ENCODE assay signal across 1 cellular context in genomic region chr13:100542546-100543156, GRCh38.
TF ChIP-seq lines count a peak whose summit lies in the region.

No MANE protein-coding gene starts in this region.

TF ChIP-seq in GM23338, 12 proteins besides CTCF, POLR2A, EP300 and RAD21 (continued from another document):
- TF ChIP-seq, protein P1, sequence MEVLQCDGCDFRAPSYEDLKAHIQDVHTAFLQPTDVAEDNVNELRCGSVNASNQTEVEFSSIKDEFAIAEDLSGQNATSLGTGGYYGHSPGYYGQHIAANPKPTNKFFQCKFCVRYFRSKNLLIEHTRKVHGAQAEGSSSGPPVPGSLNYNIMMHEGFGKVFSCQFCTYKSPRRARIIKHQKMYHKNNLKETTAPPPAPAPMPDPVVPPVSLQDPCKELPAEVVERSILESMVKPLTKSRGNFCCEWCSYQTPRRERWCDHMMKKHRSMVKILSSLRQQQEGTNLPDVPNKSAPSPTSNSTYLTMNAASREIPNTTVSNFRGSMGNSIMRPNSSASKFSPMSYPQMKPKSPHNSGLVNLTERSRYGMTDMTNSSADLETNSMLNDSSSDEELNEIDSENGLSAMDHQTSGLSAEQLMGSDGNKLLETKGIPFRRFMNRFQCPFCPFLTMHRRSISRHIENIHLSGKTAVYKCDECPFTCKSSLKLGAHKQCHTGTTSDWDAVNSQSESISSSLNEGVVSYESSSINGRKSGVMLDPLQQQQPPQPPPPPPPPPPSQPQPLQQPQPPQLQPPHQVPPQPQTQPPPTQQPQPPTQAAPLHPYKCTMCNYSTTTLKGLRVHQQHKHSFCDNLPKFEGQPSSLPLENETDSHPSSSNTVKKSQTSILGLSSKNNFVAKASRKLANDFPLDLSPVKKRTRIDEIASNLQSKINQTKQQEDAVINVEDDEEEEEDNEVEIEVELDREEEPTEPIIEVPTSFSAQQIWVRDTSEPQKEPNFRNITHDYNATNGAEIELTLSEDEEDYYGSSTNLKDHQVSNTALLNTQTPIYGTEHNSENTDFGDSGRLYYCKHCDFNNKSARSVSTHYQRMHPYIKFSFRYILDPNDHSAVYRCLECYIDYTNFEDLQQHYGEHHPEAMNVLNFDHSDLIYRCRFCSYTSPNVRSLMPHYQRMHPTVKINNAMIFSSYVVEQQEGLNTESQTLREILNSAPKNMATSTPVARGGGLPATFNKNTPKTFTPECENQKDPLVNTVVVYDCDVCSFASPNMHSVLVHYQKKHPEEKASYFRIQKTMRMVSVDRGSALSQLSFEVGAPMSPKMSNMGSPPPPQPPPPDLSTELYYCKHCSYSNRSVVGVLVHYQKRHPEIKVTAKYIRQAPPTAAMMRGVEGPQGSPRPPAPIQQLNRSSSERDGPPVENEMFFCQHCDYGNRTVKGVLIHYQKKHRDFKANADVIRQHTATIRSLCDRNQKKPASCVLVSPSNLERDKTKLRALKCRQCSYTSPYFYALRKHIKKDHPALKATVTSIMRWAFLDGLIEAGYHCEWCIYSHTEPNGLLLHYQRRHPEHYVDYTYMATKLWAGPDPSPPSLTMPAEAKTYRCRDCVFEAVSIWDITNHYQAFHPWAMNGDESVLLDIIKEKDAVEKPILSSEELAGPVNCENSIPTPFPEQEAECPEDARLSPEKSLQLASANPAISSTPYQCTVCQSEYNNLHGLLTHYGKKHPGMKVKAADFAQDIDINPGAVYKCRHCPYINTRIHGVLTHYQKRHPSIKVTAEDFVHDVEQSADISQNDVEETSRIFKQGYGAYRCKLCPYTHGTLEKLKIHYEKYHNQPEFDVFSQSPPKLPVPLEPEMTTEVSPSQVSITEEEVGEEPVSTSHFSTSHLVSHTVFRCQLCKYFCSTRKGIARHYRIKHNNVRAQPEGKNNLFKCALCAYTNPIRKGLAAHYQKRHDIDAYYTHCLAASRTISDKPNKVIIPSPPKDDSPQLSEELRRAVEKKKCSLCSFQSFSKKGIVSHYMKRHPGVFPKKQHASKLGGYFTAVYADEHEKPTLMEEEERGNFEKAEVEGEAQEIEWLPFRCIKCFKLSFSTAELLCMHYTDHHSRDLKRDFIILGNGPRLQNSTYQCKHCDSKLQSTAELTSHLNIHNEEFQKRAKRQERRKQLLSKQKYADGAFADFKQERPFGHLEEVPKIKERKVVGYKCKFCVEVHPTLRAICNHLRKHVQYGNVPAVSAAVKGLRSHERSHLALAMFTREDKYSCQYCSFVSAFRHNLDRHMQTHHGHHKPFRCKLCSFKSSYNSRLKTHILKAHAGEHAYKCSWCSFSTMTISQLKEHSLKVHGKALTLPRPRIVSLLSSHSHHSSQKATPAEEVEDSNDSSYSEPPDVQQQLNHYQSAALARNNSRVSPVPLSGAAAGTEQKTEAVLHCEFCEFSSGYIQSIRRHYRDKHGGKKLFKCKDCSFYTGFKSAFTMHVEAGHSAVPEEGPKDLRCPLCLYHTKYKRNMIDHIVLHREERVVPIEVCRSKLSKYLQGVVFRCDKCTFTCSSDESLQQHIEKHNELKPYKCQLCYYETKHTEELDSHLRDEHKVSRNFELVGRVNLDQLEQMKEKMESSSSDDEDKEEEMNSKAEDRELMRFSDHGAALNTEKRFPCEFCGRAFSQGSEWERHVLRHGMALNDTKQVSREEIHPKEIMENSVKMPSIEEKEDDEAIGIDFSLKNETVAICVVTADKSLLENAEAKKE (CRISPR knock-in tag; IDR thresholded peaks at IDR 0.05): no peak
- no peak for TF ChIP-seq ETS1 (IDR thresholded peaks at IDR 0.05)
- no peak for TF ChIP-seq EZH2phosphoT487 (IDR thresholded peaks at IDR 0.05; ENCODE audit: unreplicated experiment)
- TF ChIP-seq JUNB (IDR thresholded peaks at IDR 0.05; ENCODE audit: unreplicated experiment): no peak
- no peak for TF ChIP-seq EZH2 (IDR thresholded peaks at IDR 0.05; ENCODE audit: low read depth, unreplicated experiment)
- no peak for TF ChIP-seq ZNF114 (CRISPR knock-in tag; IDR thresholded peaks at IDR 0.05)
- TF ChIP-seq NANOG (IDR thresholded peaks at IDR 0.05; ENCODE audit: borderline replicate concordance): no peak
- no peak for TF ChIP-seq STAT1 (IDR thresholded peaks at IDR 0.05; ENCODE audit: unreplicated experiment)
- TF ChIP-seq POLR2AphosphoS5 (IDR thresholded peaks at IDR 0.05; ENCODE audit: low read depth): no peak
- no peak for TF ChIP-seq CREB1 (CRISPR knock-in tag; IDR thresholded peaks at IDR 0.05; ENCODE audit: low read depth)
- no peak for TF ChIP-seq ZNF331 (CRISPR knock-in tag; IDR thresholded peaks at IDR 0.05; ENCODE audit: low read depth)
